23 cellular contexts compared by ENCODE assay signal in genomic region chr5:177486256-177486655, GRCh38.
"Had no signal": no experiment of that assay in that cellular context is flagged by ENCODE, and none has a peak within 500 bp of the region (broad histone marks: within the 10 kb centered on the region; RNA-seq: fewer than 3 reads in every experiment).

No MANE protein-coding gene starts in this region.

- H3K27me3 Mint-ChIP-seq: memory B cell; naive B cell; natural killer cell treated with Interleukin-12 subunit alpha and Interleukin-12 subunit beta and Interleukin-15 and Interleukin-18, amount 100 ng/mL, for 72 hours; progenitor cell of endocrine pancreas; type B pancreatic cell had no signal

- H3K4me1 Mint-ChIP-seq: neural crest cell had no signal

- DNase-seq: cerebellar nuclear complex; dorsolateral prefrontal cortex; effector CD8-positive, alpha-beta T cell; endodermal cell; esophagus squamous epithelium; foreskin melanocyte; mucosa of descending colon; naive B cell; right lobe of liver; stimulated activated CD4-positive, alpha-beta T cell treated with anti-CD3 and anti-CD28 coated beads, Interleukin-2, amount 100 ng/mL, for 24 hours; stimulated activated CD4-positive, alpha-beta T cell treated with anti-CD3 and anti-CD28 coated beads, Interleukin-4, amount 100 ng/mL, for 24 hours; stimulated activated naive CD4-positive, alpha-beta T cell treated with Interleukin-2 at 50 U/mL for 16 hours; stomach; thyroid gland had no signal

- H3K4me3 ChIP-seq: dorsolateral prefrontal cortex, esophagus squamous epithelium, lung, mucosa of descending colon, right lobe of liver, stomach, thyroid gland had no signal

- H3K4me1 ChIP-seq: parathyroid adenoma, right lobe of liver, thyroid gland had no signal

- H3K27ac ChIP-seq: dorsolateral prefrontal cortex, esophagus squamous epithelium, parathyroid adenoma, right lobe of liver, thyroid gland had no signal

- ATAC-seq: mucosa of descending colon; natural killer cell treated with Interleukin-12 subunit alpha and Interleukin-12 subunit beta and Interleukin-15 and Interleukin-18, amount 100 ng/mL, for 72 hours; right lobe of liver; stimulated activated effector memory CD8-positive, alpha-beta T cell treated with anti-CD3 and anti-CD28 coated beads, Interleukin-12 subunit alpha, Interleukin-12 subunit beta, amount 100 ng/mL, for 72 hours had no signal

- H3K36me3 Mint-ChIP-seq: naive B cell; natural killer cell treated with Interleukin-12 subunit alpha and Interleukin-12 subunit beta and Interleukin-15 and Interleukin-18, amount 100 ng/mL, for 72 hours had no signal

- H3K4me3 Mint-ChIP-seq: endodermal cell; memory B cell; mesothelial cell of epicardium; naive B cell; natural killer cell treated with Interleukin-12 subunit alpha and Interleukin-12 subunit beta and Interleukin-15 and Interleukin-18, amount 100 ng/mL, for 72 hours; neural crest cell; stimulated activated effector memory CD8-positive, alpha-beta T cell treated with anti-CD3 and anti-CD28 coated beads, Interleukin-12 subunit alpha, Interleukin-12 subunit beta, amount 100 ng/mL, for 72 hours; type B pancreatic cell had no signal

- H3K27ac Mint-ChIP-seq: endodermal cell; memory B cell; natural killer cell treated with Interleukin-12 subunit alpha and Interleukin-12 subunit beta and Interleukin-15 and Interleukin-18, amount 100 ng/mL, for 72 hours; progenitor cell of endocrine pancreas; stimulated activated effector memory CD8-positive, alpha-beta T cell treated with anti-CD3 and anti-CD28 coated beads, Interleukin-12 subunit alpha, Interleukin-12 subunit beta, amount 100 ng/mL, for 72 hours; type B pancreatic cell had no signal

- H3K9me3 Mint-ChIP-seq: endodermal cell; memory B cell; mesothelial cell of epicardium; naive B cell; natural killer cell treated with Interleukin-12 subunit alpha and Interleukin-12 subunit beta and Interleukin-15 and Interleukin-18, amount 100 ng/mL, for 72 hours; neural crest cell; stimulated activated effector memory CD8-positive, alpha-beta T cell treated with anti-CD3 and anti-CD28 coated beads, Interleukin-12 subunit alpha, Interleukin-12 subunit beta, amount 100 ng/mL, for 72 hours; type B pancreatic cell had no signal

- H3K27me3 ChIP-seq: dorsolateral prefrontal cortex, esophagus squamous epithelium, right lobe of liver, stomach, thyroid gland had no signal

- H3K9me3 ChIP-seq: esophagus squamous epithelium, mucosa of descending colon, right lobe of liver, stomach, thyroid gland had no signal
